ENCODE assay signal across 8 cellular contexts in genomic region chr16:83215417-83216001, GRCh38.
DNase-seq lines count a peak whose midpoint lies in the region; FAIRE-seq and TF ChIP-seq lines count a peak whose summit lies in the region.

No MANE protein-coding gene starts in this region.

- CTCF ChIA-PET in MCF 10A (lab: Yijun Ruan, JAX), result interaction anchor here (0.6 to 5.8 kb wide), 30 partner anchors 12 to 1286 kb away, joined by 3 to 52 read pairs (median 4); partner anchors contain the start of gene CDH13
- CTCF ChIA-PET in activated naive CD4-positive, alpha-beta T cell treated with anti-CD3 and anti-CD28 coated beads for 36 hours (lab: Charles Lee), result interaction anchor here (0.6 to 1.0 kb wide), 3 partner anchors 336 to 792 kb away, joined by 3 read pairs; no protein-coding TSS in a partner anchor

- H3K27ac Mint-ChIP-seq in MCF 10A (ENCODE audit: low read depth, unreplicated experiment), result no peak overlapping the region
- H3K27ac Mint-ChIP-seq in activated naive CD4-positive, alpha-beta T cell treated with anti-CD3 and anti-CD28 coated beads for 36 hours, result no peak overlapping the region

- no peak overlapping the region for H3K4me2 ChIP-seq in OCI-LY1 (ENCODE audit: low read length)

- no peaks in the 10 kb centered on the region for H3K4me1 Mint-ChIP-seq in MCF 10A (ENCODE audit: insufficient read depth, unreplicated experiment)
- no peaks in the 10 kb centered on the region for H3K4me1 Mint-ChIP-seq in activated naive CD4-positive, alpha-beta T cell treated with anti-CD3 and anti-CD28 coated beads for 36 hours (ENCODE audit: low read depth)

- H3F3A ChIP-seq in OCI-LY1 (ENCODE audit: insufficient read depth, low read length), result no peaks in the 10 kb centered on the region

- intact Hi-C loops in MCF 10A (cut with micrococcal nuclease) (loop anchor here (1.0 to 5.0 kb wide), 5 partner anchors 574 to 952 kb away; no protein-coding TSS in a partner anchor), breast epithelium (cut with DNase I; ENCODE audit: low total_unique reads) (no loop called here), kidney (cut with DNase I) (no loop called here)
- intact Hi-C loops in activated naive CD4-positive, alpha-beta T cell treated with anti-CD3 and anti-CD28 coated beads for 36 hours (cut with micrococcal nuclease), result loop anchor here (2.0 to 5.0 kb wide), 2 partner anchors 583 to 953 kb away; no protein-coding TSS in a partner anchor

- no peaks in the 10 kb centered on the region for H4K20me1 ChIP-seq in OCI-LY1 (ENCODE audit: insufficient read depth, low read length)

- no peaks in the 10 kb centered on the region for H3K27me3 Mint-ChIP-seq in MCF 10A (ENCODE audit: insufficient read depth, unreplicated experiment)
- no peaks in the 10 kb centered on the region for H3K27me3 Mint-ChIP-seq in activated naive CD4-positive, alpha-beta T cell treated with anti-CD3 and anti-CD28 coated beads for 36 hours (ENCODE audit: low read depth)

- POLR2A ChIA-PET in MCF 10A (lab: Yijun Ruan, JAX), result no interaction called here

- H3K9me3 Mint-ChIP-seq in MCF 10A (ENCODE audit: unreplicated experiment), result no peaks in the 10 kb centered on the region
- H3K9me3 Mint-ChIP-seq in activated naive CD4-positive, alpha-beta T cell treated with anti-CD3 and anti-CD28 coated beads for 36 hours, result peaks cover 1% of the 10 kb centered on the region

- H3K9me2 ChIP-seq in OCI-LY1 (ENCODE audit: low read depth, low read length), result no peaks in the 10 kb centered on the region

- no peaks in the 10 kb centered on the region for H3K4me1 ChIP-seq in breast epithelium
- no peaks in the 10 kb centered on the region for H3K4me1 ChIP-seq in OCI-LY1 (ENCODE audit: insufficient read depth, low read length, severe bottlenecking)
- H3K4me1 ChIP-seq in kidney (ENCODE audit: control insufficient read depth in 1 of 2, insufficient read depth in 1 of 2, low read depth in 1 of 2, low read length in 2 of 2), result no peaks in the 10 kb centered on the region

- no peak for TF ChIP-seq POLR2A in breast epithelium (IDR thresholded peaks at IDR 0.05)

- no peak overlapping the region for H3K4me3 ChIP-seq in breast epithelium
- H3K4me3 ChIP-seq in OCI-LY1 (ENCODE audit: low read depth, low read length, poor library complexity, severe bottlenecking), result no peak overlapping the region
- no peak overlapping the region for H3K4me3 ChIP-seq in kidney (ENCODE audit: low read length in 2 of 2)

- H3K27me3 ChIP-seq in breast epithelium (no peaks in the 10 kb centered on the region), OCI-LY1 (ENCODE audit: insufficient read depth, low read length) (no peaks in the 10 kb centered on the region)

- H3K9me3 ChIP-seq in breast epithelium, result peaks cover 0 to 7% of the 10 kb centered on the region in 2 donors
- no peaks in the 10 kb centered on the region for H3K9me3 ChIP-seq in OCI-LY1 (ENCODE audit: low read length)
- H3K9me3 ChIP-seq in kidney (ENCODE audit: control insufficient read depth in 1 of 2, low read length in 2 of 2), result peaks cover 0 to 2% of the 10 kb centered on the region in 2 donors

- FAIRE-seq in kidney (lab: Jason Lieb, UNC), result no peak

- no peaks in the 10 kb centered on the region for H3K79me2 ChIP-seq in OCI-LY1 (ENCODE audit: insufficient read depth, low read length)

- no TSS peak for BruUV-seq in MCF 10A (replicated peaks; lab: Mats Ljungman, UMichigan)

- H2AFZ ChIP-seq in OCI-LY1 (ENCODE audit: low read length), result no peak overlapping the region

- peak; percentile 59 for DNase-seq in MCF 10A (ENCODE audit: unreplicated experiment)
- DNase-seq in breast epithelium (ENCODE audit: low spot score in 2 of 2), result no peak
- peak; percentile 62 for DNase-seq in activated naive CD4-positive, alpha-beta T cell treated with anti-CD3 and anti-CD28 coated beads for 36 hours
- DNase-seq in kidney, result no peak
- peak; percentile 11 to 15 for DNase-seq in stimulated activated CD8-positive, alpha-beta memory T cell treated with anti-CD3 and anti-CD28 coated beads, Interleukin-7, amount 100 ng/mL, for 48 hours (ENCODE audit: extremely low read depth in 1 of 2, low read depth in 1 of 2)
- DNase-seq in cerebellar nuclear complex (lab: John Stamatoyannopoulos, UW), result no peak
- DNase-seq in COR-L47 (lab: John Stamatoyannopoulos, UW), result no peak

- peaks cover 22% of the 10 kb centered on the region for H3K36me3 Mint-ChIP-seq in MCF 10A (ENCODE audit: insufficient read depth, unreplicated experiment)
- H3K36me3 Mint-ChIP-seq in activated naive CD4-positive, alpha-beta T cell treated with anti-CD3 and anti-CD28 coated beads for 36 hours (ENCODE audit: low read depth), result no peaks in the 10 kb centered on the region

- H3K27ac ChIP-seq in breast epithelium (no peak overlapping the region), OCI-LY1 (ENCODE audit: low read depth, low read length, poor library complexity, severe bottlenecking) (no peak overlapping the region), kidney (ENCODE audit: low read depth in 2 of 2, low read length in 2 of 2) (no peak overlapping the region)

- H3K9ac ChIP-seq in OCI-LY1 (ENCODE audit: low read length), result no peak overlapping the region
- no peak overlapping the region for H3K9ac ChIP-seq in kidney (ENCODE audit: low read length in 2 of 2)

- TF ChIP-seq CTCF in MCF 10A (IDR thresholded peaks at IDR 0.05; ENCODE audit: unreplicated experiment) (peak; percentile 87), breast epithelium (IDR thresholded peaks at IDR 0.05) (no peak), OCI-LY1 (IDR thresholded peaks at IDR 0.05; ENCODE audit: low read length) (peak; percentile 83), kidney (IDR thresholded peaks at IDR 0.05; ENCODE audit: borderline replicate concordance, extremely low read depth, insufficient read depth) (peak; percentile 70)

- no peak overlapping the region for H3K4me3 Mint-ChIP-seq in MCF 10A (ENCODE audit: unreplicated experiment)
- no peak overlapping the region for H3K4me3 Mint-ChIP-seq in activated naive CD4-positive, alpha-beta T cell treated with anti-CD3 and anti-CD28 coated beads for 36 hours

- H3K36me3 ChIP-seq in breast epithelium (no peaks in the 10 kb centered on the region), OCI-LY1 (ENCODE audit: insufficient read depth, low read length) (no peaks in the 10 kb centered on the region), kidney (ENCODE audit: control insufficient read depth in 1 of 2, insufficient read depth in 2 of 2, low read length in 2 of 2) (no peaks in the 10 kb centered on the region)

Comparison
In these comparisons a context has a peak if more than half of its experiments do, and no peak if none do; other contexts are left out.
1. DNase-seq: peak in MCF 10A (single experiment), activated naive CD4-positive, alpha-beta T cell treated with anti-CD3 and anti-CD28 coated beads for 36 hours (single experiment) and stimulated activated CD8-positive, alpha-beta memory T cell treated with anti-CD3 and anti-CD28 coated beads, Interleukin-7, amount 100 ng/mL, for 48 hours (2 of 2); none in breast epithelium (0 of 2), kidney (single experiment), cerebellar nuclear complex (0 of 2) and COR-L47 (single experiment).
2. CTCF ChIP-seq: peak in MCF 10A (single experiment), OCI-LY1 (single experiment) and kidney (single experiment); none in breast epithelium (0 of 3).
3. intact Hi-C loops: an anchor here in MCF 10A (1.0 to 5.0 kb wide) and activated naive CD4-positive, alpha-beta T cell treated with anti-CD3 and anti-CD28 coated beads for 36 hours (2.0 to 5.0 kb wide); none called in breast epithelium and kidney.